In genomic region chr13:30409911-30410704, GRCh38 we compare ENCODE assay signal across 12 cellular contexts. TPM values are rescaled to one million over a fixed set of nuclear protein-coding genes. Genes with fewer than 3 reads are reported as not detected.
DNase-seq lines count a peak whose midpoint lies in the region; ATAC-seq and TF ChIP-seq lines count a peak whose summit lies in the region.
"Had no signal": no experiment of that assay in that cellular context is flagged by ENCODE, and none has a peak within 500 bp of the region (broad histone marks: within the 10 kb centered on the region; RNA-seq: fewer than 3 reads in every experiment).

No MANE protein-coding gene starts in this region.

- WGBS in mesendoderm (ENCODE audit: extremely low coverage, insufficient coverage, low lambda C conversion rate) = no CpG with 5 or more reads among the region's 13 CpGs
- 69 to 87% methylated on average over 10 to 13 of the region's 13 CpGs for WGBS in transverse colon (ENCODE audit: low coverage in 1 of 2), 2 donors

- no peaks in the 10 kb centered on the region for H3K36me3 Mint-ChIP-seq in IgD-negative memory B cell
- no peaks in the 10 kb centered on the region for H3K36me3 Mint-ChIP-seq in activated T-cell treated with anti-CD3 and anti-CD28 coated beads, Interleukin-2, amount 50 U/mL, for 24 hours (ENCODE audit: low read depth)
- H3K36me3 Mint-ChIP-seq: brain had no signal

- H3K4me2 ChIP-seq in mesendoderm (ENCODE audit: low read length) = no peak overlapping the region

- H3K27ac Mint-ChIP-seq in IgD-negative memory B cell = peak overlapping the region in 2 of 3 donors; percentile 46 to 92
- no peak overlapping the region for H3K27ac Mint-ChIP-seq in activated T-cell treated with anti-CD3 and anti-CD28 coated beads, Interleukin-2, amount 50 U/mL, for 24 hours

- no peak overlapping the region for H3K9ac ChIP-seq in mesendoderm (ENCODE audit: low read length)

- no peak for ATAC-seq in GM19455 (IDR thresholded peaks at IDR 0.05; ENCODE audit: unreplicated experiment)

- no peak overlapping the region for H2BK5ac ChIP-seq in mesendoderm (ENCODE audit: low read length)

- intact Hi-C loops in transverse colon (cut with DNase I; ENCODE audit: low total_unique reads) = loop anchor here (5.0 kb wide), 1 partner anchor 52 kb away; no protein-coding TSS in a partner anchor

- no peak overlapping the region for H3K4ac ChIP-seq in mesendoderm (ENCODE audit: low read depth, low read length)

- no peak for TF ChIP-seq EP300 in transverse colon (IDR thresholded peaks at IDR 0.05; ENCODE audit: low read depth)

- no peaks in the 10 kb centered on the region for H3K79me1 ChIP-seq in mesendoderm (ENCODE audit: low read length)

- H4K8ac ChIP-seq in mesendoderm (ENCODE audit: low read depth, low read length) = no peak overlapping the region

- no peak overlapping the region for H2BK15ac ChIP-seq in mesendoderm (replicated peaks; ENCODE audit: low read depth)

- no peak overlapping the region for H4K5ac ChIP-seq in mesendoderm (ENCODE audit: low read length)

- in situ Hi-C loops in transverse colon (cut with MboI; ENCODE audit: low pct_ligation_motif_present in 1 of 4, low pct_unique_long_range_greater_than_20kb in 1 of 4, low sequenced_read_pairs in 3 of 4) = loop anchor here in 1 of 4 donors (10.0 kb wide), 1 partner anchor 55 kb away; the partner anchor contains the start of gene HMGB1

- no peaks in the 10 kb centered on the region for H3K9me3 ChIP-seq in transverse colon

- no peak overlapping the region for H3K23ac ChIP-seq in mesendoderm (ENCODE audit: low read length)

- H2AK5ac ChIP-seq in mesendoderm (ENCODE audit: low read length) = no peak overlapping the region

- H3K4me3 ChIP-seq in coronary artery (no peak overlapping the region), mesendoderm (ENCODE audit: low read length) (no peak overlapping the region), transverse colon (no peak overlapping the region)

- peaks cover 42 to 51% (median 46%) of the 10 kb centered on the region in 3 donors for H3K4me1 Mint-ChIP-seq in IgD-negative memory B cell
- H3K4me1 Mint-ChIP-seq in activated T-cell treated with anti-CD3 and anti-CD28 coated beads, Interleukin-2, amount 50 U/mL, for 24 hours (ENCODE audit: low read depth) = peaks cover 27% of the 10 kb centered on the region

- peaks cover 2% of the 10 kb centered on the region for H3K4me1 ChIP-seq in mesendoderm (ENCODE audit: control insufficient read depth, low read depth, low read length)
- H3K4me1 ChIP-seq in transverse colon = peaks cover 4 to 19% (median 12%) of the 10 kb centered on the region in 4 donors

- no peak overlapping the region for H2BK120ac ChIP-seq in mesendoderm (ENCODE audit: low read depth, low read length)

- H3K27me3 Mint-ChIP-seq in IgD-negative memory B cell = no peaks in the 10 kb centered on the region
- H3K27me3 Mint-ChIP-seq in activated T-cell treated with anti-CD3 and anti-CD28 coated beads, Interleukin-2, amount 50 U/mL, for 24 hours = no peaks in the 10 kb centered on the region

- H3K9me3 Mint-ChIP-seq in IgD-negative memory B cell = no peaks in the 10 kb centered on the region
- H3K9me3 Mint-ChIP-seq in activated T-cell treated with anti-CD3 and anti-CD28 coated beads, Interleukin-2, amount 50 U/mL, for 24 hours = no peaks in the 10 kb centered on the region

- H3K27ac ChIP-seq in coronary artery (peak overlapping the region; percentile 82 to 87), mesendoderm (ENCODE audit: low read depth, low read length) (no peak overlapping the region), transverse colon (peak overlapping the region; percentile 80 to 88 (median 84))

- TF ChIP-seq POLR2A in transverse colon (IDR thresholded peaks at IDR 0.05) = no peak

- H3K4me3 Mint-ChIP-seq in IgD-negative memory B cell = peak overlapping the region in 1 of 4 donors; percentile 78
- no peak overlapping the region for H3K4me3 Mint-ChIP-seq in activated T-cell treated with anti-CD3 and anti-CD28 coated beads, Interleukin-2, amount 50 U/mL, for 24 hours

- H3K27me3 ChIP-seq in mesendoderm (ENCODE audit: insufficient read depth, low read length, poor library complexity) (no peaks in the 10 kb centered on the region), transverse colon (no peaks in the 10 kb centered on the region)

- H3K79me2 ChIP-seq in mesendoderm (ENCODE audit: control insufficient read depth, insufficient read depth, low read length) = no peaks in the 10 kb centered on the region

- H3K56ac ChIP-seq in mesendoderm (ENCODE audit: low read length) = no peak overlapping the region

- no peak overlapping the region for H3K18ac ChIP-seq in mesendoderm (ENCODE audit: low read length)

- DNase-seq in coronary artery (ENCODE audit: low spot score) (peak; percentile 69), mesendoderm (peak; percentile 13), transverse colon (no peak), SK-N-DZ (ENCODE audit: low spot score) (no peak)
- DNase-seq in activated T-cell treated with anti-CD3 and anti-CD28 coated beads, Interleukin-2, amount 50 U/mL, for 24 hours = no peak
- DNase-seq in stimulated activated CD4-positive, alpha-beta T cell treated with anti-CD3 and anti-CD28 coated beads, Interleukin-4, amount 100 ng/mL, for 24 hours = no peak
- DNase-seq: GOT3, NCI-H748 treated with DMSO at 0.1 percent for 48 hours had no signal

- H3K36me3 ChIP-seq in mesendoderm (ENCODE audit: control insufficient read depth, insufficient read depth, low read length) (no peaks in the 10 kb centered on the region), transverse colon (no peaks in the 10 kb centered on the region)

- TF ChIP-seq CTCF in coronary artery (IDR thresholded peaks at IDR 0.05) = no peak
- TF ChIP-seq CTCF in transverse colon (IDR thresholded peaks at IDR 0.05) = no peak

RNA-seq across cellular contexts. Expression of gene UBE2L5, which starts 12.2 kb away (rescaled TPM):
- polyA plus RNA-seq in IgD-negative memory B cell = not detected
- polyA plus RNA-seq in mesendoderm (2013, experiment 1 of 2) = 0.15 TPM
- not detected for polyA plus RNA-seq in mesendoderm (2013, experiment 2 of 2)
- total RNA-seq in transverse colon = not detected
- not detected in 2 replicates for polyA plus RNA-seq in SK-N-DZ (2014; cell fraction: cytosol; rRNA removed)
- polyA plus RNA-seq in SK-N-DZ (2014; cell fraction: nucleus; rRNA removed) = not detected in 2 replicates
- total RNA-seq: HT-29 had no signal

RNA-seq across cellular contexts. Expression of gene HMGB1, which starts 55.6 kb away (rescaled TPM):
- 580 TPM for polyA plus RNA-seq in IgD-negative memory B cell
- 1,185 TPM for polyA plus RNA-seq in mesendoderm (2013, experiment 1 of 2)
- polyA plus RNA-seq in mesendoderm (2013, experiment 2 of 2) = 1,186 TPM
- total RNA-seq in transverse colon = 100 to 1,000 TPM; 131 to 274 (median 152) TPM
- polyA plus RNA-seq in SK-N-DZ (2014; cell fraction: cytosol; rRNA removed) = 1,342 and 1,760 TPM in 2 replicates
- polyA plus RNA-seq in SK-N-DZ (2014; cell fraction: nucleus; rRNA removed) = 947 and 1,128 TPM in 2 replicates

Comparison
In these comparisons a context has a peak if more than half of its experiments do, and no peak if none do; other contexts are left out.
1. DNase-seq: peak in coronary artery (single experiment) and mesendoderm (single experiment); none in transverse colon (single experiment), activated T-cell treated with anti-CD3 and anti-CD28 coated beads, Interleukin-2, amount 50 U/mL, for 24 hours (single experiment), SK-N-DZ (single experiment) and stimulated activated CD4-positive, alpha-beta T cell treated with anti-CD3 and anti-CD28 coated beads, Interleukin-4, amount 100 ng/mL, for 24 hours (single experiment).